ENCODE assay signal across 21 cellular contexts in genomic region chr18:59467497-59467896, GRCh38.
DNase-seq lines count a peak whose midpoint lies in the region; ATAC-seq and TF ChIP-seq lines count a peak whose summit lies in the region.
"Had no signal": no experiment of that assay in that cellular context is flagged by ENCODE, and none has a peak within 500 bp of the region (broad histone marks: within the 10 kb centered on the region; RNA-seq: fewer than 3 reads in every experiment).

No MANE protein-coding gene starts in this region.

- no peak overlapping the region for H3K4me2 ChIP-seq in neuronal stem cell (ENCODE audit: insufficient read depth, low read length, poor library complexity, severe bottlenecking)

- H4K91ac ChIP-seq in neuronal stem cell (ENCODE audit: low read depth, low read length, poor library complexity): no peak overlapping the region

- H3K4ac ChIP-seq in neuronal stem cell (ENCODE audit: low read length): peak overlapping the region; percentile 69

- H3K27ac ChIP-seq in HEK293 (ENCODE audit: extremely low read depth, low read depth, low read length) (no peak overlapping the region), neuronal stem cell (replicated peaks; ENCODE audit: low read length) (no peak overlapping the region)
- H3K27ac ChIP-seq: 22Rv1 had no signal

- H3K36me3 ChIP-seq in HEK293 (ENCODE audit: control insufficient read depth in 2 of 2, insufficient read depth in 1 of 2, low read length in 2 of 2) (no peaks in the 10 kb centered on the region), neuronal stem cell (replicated peaks in 1 of 2; ENCODE audit: control insufficient read depth in 2 of 2, insufficient read depth in 2 of 2, low read length in 2 of 2) (no peaks in the 10 kb centered on the region), BE2C (no peaks in the 10 kb centered on the region)

- no peak overlapping the region for H3K4me3 ChIP-seq in HEK293 (ENCODE audit: low read depth, low read length)
- no peak overlapping the region for H3K4me3 ChIP-seq in epithelial cell of esophagus (ENCODE audit: low read length)
- no peak overlapping the region for H3K4me3 ChIP-seq in neuronal stem cell (ENCODE audit: low read length in 2 of 2)
- H3K4me3 ChIP-seq in BE2C (ENCODE audit: low read depth, low read length): no peak overlapping the region
- H3K4me3 ChIP-seq: GM12878 had no signal

- no peak overlapping the region for H3K14ac ChIP-seq in neuronal stem cell (ENCODE audit: low read length)

- no peaks in the 10 kb centered on the region for H3K9me3 ChIP-seq in HEK293 (ENCODE audit: control insufficient read depth, insufficient read depth, low read depth, low read length)
- no peaks in the 10 kb centered on the region for H3K9me3 ChIP-seq in neuronal stem cell (replicated peaks in 1 of 2; ENCODE audit: control insufficient read depth in 2 of 2, insufficient read depth in 1 of 2, low read depth in 1 of 2, low read length in 2 of 2)
- H3K9me3 ChIP-seq in BE2C: no peaks in the 10 kb centered on the region

- H2AK5ac ChIP-seq in neuronal stem cell (ENCODE audit: low read depth, low read length): no peak overlapping the region

- H3K18ac ChIP-seq in neuronal stem cell (ENCODE audit: low read length): no peak overlapping the region

- no peak overlapping the region for H2BK120ac ChIP-seq in neuronal stem cell (ENCODE audit: low read depth, low read length)

- CTCF ChIA-PET in HEK293 (lab: Yijun Ruan, JAX): interaction anchor here (2.4 kb wide), 1 partner anchor 8 kb away, joined by 9 read pairs; no protein-coding TSS in a partner anchor

- H3K27me3 ChIP-seq in neuronal stem cell (ENCODE audit: control insufficient read depth in 3 of 3, insufficient read depth in 3 of 3, low read depth in 1 of 3, low read length in 3 of 3) (peaks cover 0 to 6% (median 0%) of the 10 kb centered on the region in 3 experiments), BE2C (no peaks in the 10 kb centered on the region)

- H2BK15ac ChIP-seq in neuronal stem cell (ENCODE audit: low read length): no peak overlapping the region

- H2BK12ac ChIP-seq in neuronal stem cell (ENCODE audit: low read length): no peak overlapping the region

- DNase-seq in DMS53 (lab: John Stamatoyannopoulos, UW) (peak; percentile 54), DMS53 treated with DMSO at 0.1 percent for 48 hours (lab: John Stamatoyannopoulos, UW; ENCODE audit: unreplicated experiment) (no peak), epithelial cell of esophagus (ENCODE audit: low read depth) (peak; percentile 2), neuronal stem cell (ENCODE audit: low spot score) (no peak), BE2C (no peak)
- DNase-seq: ACHN; AML-193; C1 segment of cervical spinal cord; Calu3; CD4-positive, alpha-beta memory T cell; COR-L47; DMS79; EL; GDM1; GOT3; HCEC 1CT had no signal

- no peak overlapping the region for H3K23ac ChIP-seq in neuronal stem cell (ENCODE audit: low read depth, low read length, poor library complexity)

- no peak for TF ChIP-seq CTCF in HEK293 (tag by site-specific recombination; IDR thresholded peaks at IDR 0.05)
- no peak for TF ChIP-seq CTCF in epithelial cell of esophagus (IDR thresholded peaks at IDR 0.05; ENCODE audit: insufficient read depth, low read depth, low read length, missing control alignments)
- TF ChIP-seq CTCF in BE2C (IDR thresholded peaks at IDR 0.05; ENCODE audit: low read depth, low read length): no peak

- WGBS in neuronal stem cell (ENCODE audit: extremely low coverage in 2 of 2, insufficient read length in 2 of 2, insufficient replicate concordance in 1 of 2), 2 donors: no CpG with 5 or more reads among the region's 8 CpGs

- no peaks in the 10 kb centered on the region for H3K4me1 ChIP-seq in HEK293 (ENCODE audit: control insufficient read depth, insufficient read depth, low read length)
- no peaks in the 10 kb centered on the region for H3K4me1 ChIP-seq in neuronal stem cell (ENCODE audit: control insufficient read depth in 2 of 2, insufficient read depth in 1 of 2, low read depth in 1 of 2, low read length in 2 of 2)
- no peaks in the 10 kb centered on the region for H3K4me1 ChIP-seq in BE2C

- H3K9ac ChIP-seq in neuronal stem cell (ENCODE audit: low read depth, low read length, poor library complexity): no peak overlapping the region

- H4K8ac ChIP-seq in neuronal stem cell (ENCODE audit: low read depth, low read length): no peak overlapping the region

- no peaks in the 10 kb centered on the region for H3K79me1 ChIP-seq in neuronal stem cell (ENCODE audit: low read depth, low read length)

- no peak overlapping the region for H2BK5ac ChIP-seq in neuronal stem cell (ENCODE audit: low read length)

- ATAC-seq in GM18861 (IDR thresholded peaks at IDR 0.05; ENCODE audit: unreplicated experiment): no peak
- ATAC-seq in GM18907 (IDR thresholded peaks at IDR 0.05; ENCODE audit: unreplicated experiment): no peak
- ATAC-seq: GM12878 had no signal

- no peak overlapping the region for H2AFZ ChIP-seq in neuronal stem cell (ENCODE audit: low read length)

- POLR2A ChIA-PET in HEK293 (lab: Yijun Ruan, JAX): no interaction called here

TF ChIP-seq in HEK293, 187 proteins besides CTCF, POLR2A, EP300 and RAD21:
- TF ChIP-seq GLIS1 (tag by site-specific recombination; IDR thresholded peaks at IDR 0.05) (no peak), ZFHX2 (tag by site-specific recombination; conservative IDR thresholded peaks at IDR 0.05) (0 out of 2 replicates have a peak, but pooled peaks have one; percentile 46), ZIC2 (tag by site-specific recombination; IDR thresholded peaks at IDR 0.05) (peak; percentile 79)
TF ChIP-seq in HEK293: peak in this region for 2.

Comparison
In these comparisons a context has a peak if more than half of its experiments do, and no peak if none do; other contexts are left out.
1. DNase-seq: peak in DMS53 (single experiment) and epithelial cell of esophagus (single experiment); none in DMS53 treated with DMSO at 0.1 percent for 48 hours (single experiment), neuronal stem cell (single experiment) and BE2C (single experiment).